Comparison of ENCODE assay signal across 22 cellular contexts in the genomic region with DNA sequence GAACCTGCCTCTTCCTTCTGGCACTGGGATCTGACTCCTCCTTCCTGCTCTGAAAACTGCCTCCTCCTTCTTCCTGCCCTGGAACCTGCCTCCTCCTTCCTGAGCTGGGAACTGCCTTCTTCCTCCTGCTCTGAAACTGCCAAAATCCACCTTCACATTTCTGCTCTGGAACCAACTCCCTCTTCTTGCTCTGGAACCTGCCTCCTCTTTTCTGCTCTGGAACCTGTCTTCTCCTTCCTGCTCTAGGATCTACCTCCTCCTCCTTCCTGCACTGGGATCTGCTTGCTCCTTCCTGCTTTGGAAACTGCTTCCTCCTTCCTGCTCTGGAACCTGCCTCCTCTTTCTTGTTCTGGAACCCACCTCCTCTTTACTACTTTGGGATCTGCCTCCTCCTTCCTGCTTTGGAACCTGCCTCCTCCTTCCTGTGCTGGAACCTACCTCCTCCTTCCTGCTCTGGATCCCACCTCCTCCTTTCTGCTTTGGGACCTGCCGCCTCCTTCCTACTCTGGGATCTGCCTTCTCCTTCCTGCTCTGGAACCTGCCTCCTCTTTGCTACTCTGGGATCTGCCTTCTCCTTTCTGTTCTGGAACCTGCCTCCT.
"Had no signal": no experiment of that assay in that cellular context is flagged by ENCODE, and none has a peak within 500 bp of the region (broad histone marks: within the 10 kb centered on the region; RNA-seq: fewer than 3 reads in every experiment).

No MANE protein-coding gene starts in this region.

- H3K4me3 Mint-ChIP-seq: activated naive CD8-positive, alpha-beta T cell treated with anti-CD3 and anti-CD28 coated beads, Interleukin-2, amount 10 ng/mL, durations not matched to agents 7 days and 5 days; T-helper 1 cell treated with Interleukin-12 subunit alpha and Interleukin-12 subunit beta and Interleukin-4 antibody, amounts not matched to agents 30 μg/mL and 1 μg/mL, for 36 hours had no signal

- H3K36me3 ChIP-seq: adrenal gland had no signal

- H3K27ac Mint-ChIP-seq: activated T-helper 2 cell treated with anti-CD3 and anti-CD28 coated beads, Interferon-gamma antibody, Interleukin-2, Interleukin-4, amounts not matched to agents 10 μg/mL and 5 μg/mL and 100 μg/mL, durations not matched to agents 14 hours and 24 hours and 36 hours; T-helper 1 cell treated with Interleukin-12 subunit alpha and Interleukin-12 subunit beta and Interleukin-4 antibody, amounts not matched to agents 30 μg/mL and 1 μg/mL, for 36 hours had no signal

- H3K9me3 ChIP-seq: adrenal gland had no signal

- DNase-seq: activated CD4-positive, alpha-beta T cell treated with anti-CD3 and anti-CD28 coated beads for 4 hours; activated CD4-positive, alpha-beta T cell treated with anti-CD3 and anti-CD28 coated beads, Interleukin-2, amount 50 U/mL, for 48 hours; activated CD8-positive, alpha-beta memory T cell treated with anti-CD3 and anti-CD28 coated beads for 24 hours; activated gamma-delta T cell treated with Interleukin-2 at 50 U/mL for 16 hours; activated naive CD4-positive, alpha-beta T cell treated with anti-CD3 and anti-CD28 coated beads, Interleukin-2, amount 50 U/mL, for 16 hours; activated naive CD8-positive, alpha-beta T cell treated with anti-CD3 and anti-CD28 coated beads, Interleukin-2, amount 10 ng/mL, durations not matched to agents 7 days and 5 days; activated T-cell treated with anti-CD3 and anti-CD28 coated beads, Interleukin-2, amount 50 U/mL, for 48 hours; adrenal gland; anterior cingulate cortex; central memory CD4-positive, alpha-beta T cell; Karpas-422; MM.1S; NCI-H1105; NCI-H1436; NCI-H1694 treated with DMSO at 0.1 percent for 48 hours; NCI-H2081; NCI-H510A treated with DMSO at 0.1 percent for 48 hours; NCI-H69; SHP77 treated with DMSO at 0.1 percent for 48 hours had no signal

- ATAC-seq: activated CD4-positive, CD25-positive, alpha-beta regulatory T cell treated with anti-CD3 and anti-CD28 coated beads, Interleukin-2, amount 50 U/mL, for 24 hours had no signal

- H3K27ac ChIP-seq: adrenal gland had no signal

- H3K9me3 Mint-ChIP-seq: activated naive CD8-positive, alpha-beta T cell treated with anti-CD3 and anti-CD28 coated beads, Interleukin-2, amount 10 ng/mL, durations not matched to agents 7 days and 5 days; activated T-helper 2 cell treated with anti-CD3 and anti-CD28 coated beads, Interferon-gamma antibody, Interleukin-2, Interleukin-4, amounts not matched to agents 10 μg/mL and 5 μg/mL and 100 μg/mL, durations not matched to agents 14 hours and 24 hours and 36 hours; T-helper 1 cell treated with Interleukin-12 subunit alpha and Interleukin-12 subunit beta and Interleukin-4 antibody, amounts not matched to agents 30 μg/mL and 1 μg/mL, for 36 hours had no signal

- H3K4me3 ChIP-seq: adrenal gland had no signal

- H3K27me3 ChIP-seq: adrenal gland had no signal

- H3K36me3 Mint-ChIP-seq: activated naive CD8-positive, alpha-beta T cell treated with anti-CD3 and anti-CD28 coated beads, Interleukin-2, amount 10 ng/mL, durations not matched to agents 7 days and 5 days had no signal
